In the genomic region with DNA sequence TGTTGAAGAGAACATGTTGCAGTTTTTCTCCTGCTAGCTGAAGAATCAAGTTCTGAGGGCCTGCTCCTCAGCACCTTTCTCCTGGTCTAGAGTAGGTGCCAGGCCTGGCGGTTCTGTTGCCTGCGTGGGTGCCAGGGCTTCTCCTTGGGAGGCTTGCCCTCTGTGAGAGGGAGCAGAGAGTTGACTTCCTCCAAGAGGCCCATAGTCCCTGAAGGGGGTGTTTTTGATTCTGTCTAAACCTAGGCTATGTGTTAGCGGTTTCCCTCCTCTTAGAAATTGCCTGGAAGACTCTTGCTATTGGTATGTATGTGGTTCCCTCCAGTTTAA, we compare ENCODE assay signal across 21 cellular contexts. TPM values are rescaled to one million over a fixed set of nuclear protein-coding genes. Genes with fewer than 3 reads are reported as not detected.
DNase-seq lines count a peak whose midpoint lies in the region; ATAC-seq and TF ChIP-seq lines count a peak whose summit lies in the region.
"Had no signal": no experiment of that assay in that cellular context is flagged by ENCODE, and none has a peak within 500 bp of the region (broad histone marks: within the 10 kb centered on the region; RNA-seq: fewer than 3 reads in every experiment).

No MANE protein-coding gene starts in this region.

- H3K9me3 ChIP-seq in gastroesophageal sphincter (no peaks in the 10 kb centered on the region), mucosa of descending colon (no peaks in the 10 kb centered on the region)

- no peak for TF ChIP-seq POLR2A in gastroesophageal sphincter (IDR thresholded peaks at IDR 0.05)

- H3K27ac ChIP-seq in KMS-11, result no peak overlapping the region
- H3K27ac ChIP-seq in gastroesophageal sphincter, result peak overlapping the region in 3 of 4 donors; percentile 44 to 55 (median 46)
- H3K27ac ChIP-seq: 22Rv1 had no signal

- H3K4me1 ChIP-seq in KMS-11 (ENCODE audit: low read depth, poor library complexity, severe bottlenecking) (peaks cover 54% of the 10 kb centered on the region), gastroesophageal sphincter (peaks cover 2 to 38% (median 7%) of the 10 kb centered on the region in 3 donors), mucosa of descending colon (ENCODE audit: low read depth) (peaks cover 2% of the 10 kb centered on the region)

- H3K79me2 ChIP-seq in KMS-11 (ENCODE audit: insufficient read depth, low read depth), result no peaks in the 10 kb centered on the region

- peak overlapping the region; percentile 16; the same call in 1 of the 2 replicates for H2AFZ ChIP-seq in KMS-11 (ENCODE audit: low read depth)

- WGBS in gastroesophageal sphincter (ENCODE audit: low coverage in 1 of 2), 2 donors, result 93% methylated on average over 3 of the region's 3 CpGs; no CpG with 5 or more reads in 1 of the 2 donors

- H3K4me2 ChIP-seq in KMS-11, result peak overlapping the region; percentile 46

- no peaks in the 10 kb centered on the region for H3K36me3 ChIP-seq in KMS-11 (ENCODE audit: insufficient read depth)
- H3K36me3 ChIP-seq in gastroesophageal sphincter, result no peaks in the 10 kb centered on the region
- H3K36me3 ChIP-seq in mucosa of descending colon (ENCODE audit: low read depth), result no peaks in the 10 kb centered on the region

- H3K27me3 ChIP-seq in KMS-11 (ENCODE audit: insufficient read depth, low read depth) (no peaks in the 10 kb centered on the region), gastroesophageal sphincter (no peaks in the 10 kb centered on the region)

- TF ChIP-seq CTCF in KMS-11 (conservative IDR thresholded peaks at IDR 0.05; ENCODE audit: low read depth, low read length), result no peak
- no peak for TF ChIP-seq CTCF in gastroesophageal sphincter (IDR thresholded peaks at IDR 0.05)
- TF ChIP-seq CTCF in mucosa of descending colon (IDR thresholded peaks at IDR 0.05), result no peak

- intact Hi-C loops in mucosa of descending colon (cut with DNase I, micrococcal nuclease), result no loop called here

- H3K9ac ChIP-seq in KMS-11, result no peak overlapping the region

- DNase-seq in DMS53 (lab: John Stamatoyannopoulos, UW) (peak; percentile 31), DMS53 treated with DMSO at 0.1 percent for 48 hours (lab: John Stamatoyannopoulos, UW; ENCODE audit: unreplicated experiment) (no peak), mucosa of descending colon (no peak), dedifferentiated amniotic fluid mesenchymal stem cell (ENCODE audit: extremely low spot score) (no peak), 8988T (no peak)
- no peak for DNase-seq in activated CD8-positive, alpha-beta memory T cell treated with anti-CD3 and anti-CD28 coated beads, Interleukin-2, amount 50 U/mL, for 48 hours
- DNase-seq: activated effector memory CD4-positive, alpha-beta T cell treated with anti-CD3 and anti-CD28 coated beads, Interleukin-2, amount 50 U/mL, for 16 hours; dermis blood vessel endothelial cell; erythroblast; IMR-90; posterior cingulate gyrus; stimulated activated CD4-positive, alpha-beta T cell treated with anti-CD3 and anti-CD28 coated beads, Interleukin-4, amount 100 ng/mL, for 24 hours had no signal

- no peak overlapping the region for H3K4me3 ChIP-seq in KMS-11 (IDR thresholded peaks at IDR 0.05; ENCODE audit: insufficient read depth, low read depth, low read length)
- H3K4me3 ChIP-seq in gastroesophageal sphincter, result no peak overlapping the region
- no peak overlapping the region for H3K4me3 ChIP-seq in mucosa of descending colon
- H3K4me3 ChIP-seq: skin epidermis had no signal

- no peaks in the 10 kb centered on the region for H4K20me1 ChIP-seq in KMS-11 (ENCODE audit: insufficient read depth)

- TF ChIP-seq EP300 in gastroesophageal sphincter (IDR thresholded peaks at IDR 0.05), result no peak

- ATAC-seq in gastroesophageal sphincter (no peak), mucosa of descending colon (peak; percentile 47)
- ATAC-seq: activated CD4-positive, CD25-positive, alpha-beta regulatory T cell treated with anti-CD3 and anti-CD28 coated beads, Interleukin-2, amount 50 U/mL, for 24 hours had no signal

RNA-seq across cellular contexts. Expression of gene APOBEC4, which starts 0.3 kb away (rescaled TPM):
- total RNA-seq in gastroesophageal sphincter, result not detected
- under 1 TPM in 1 of 3 donors, not detected in 2; 0.55 TPM for total RNA-seq in mucosa of descending colon
- total RNA-seq: dermis blood vessel endothelial cell; IMR-90; liver; naive thymus-derived CD8-positive, alpha-beta T cell; NCI-H460; T-helper 2 cell treated with Interferon-gamma antibody and Interleukin-4, amounts not matched to agents 100 ng/mL and 5 ng/mL, for 36 hours had no signal

RNA-seq across cellular contexts. Expression of gene ARPC5, which starts 17.8 kb away (rescaled TPM):
- total RNA-seq in gastroesophageal sphincter (100 to 1,000 TPM in 2 of 4 donors, 10 to 100 TPM in 2; 66.8 to 154 (median 87.5) TPM), mucosa of descending colon (100 to 1,000 TPM; 101 to 158 (median 123) TPM)
